In genomic region chr16:31025344-31025743, GRCh38 we compare ENCODE assay signal across 15 cellular contexts. TPM values are rescaled to one million over a fixed set of nuclear protein-coding genes. Genes with fewer than 3 reads are reported as not detected.
DNase-seq lines count a peak whose midpoint lies in the region; ATAC-seq and TF ChIP-seq lines count a peak whose summit lies in the region.
"Had no signal": no experiment of that assay in that cellular context is flagged by ENCODE, and none has a peak within 500 bp of the region (broad histone marks: within the 10 kb centered on the region; RNA-seq: fewer than 3 reads in every experiment).

No MANE protein-coding gene starts in this region.

- no peak for TF ChIP-seq CTCF in Panc1 (IDR thresholded peaks at IDR 0.05)
- TF ChIP-seq CTCF in right lobe of liver (IDR thresholded peaks at IDR 0.05): no peak
- TF ChIP-seq CTCF in WERI-Rb-1 (IDR thresholded peaks at IDR 0.05; ENCODE audit: low read depth, low read length): no peak

- H3K27me3 ChIP-seq in Panc1 (ENCODE audit: control insufficient read depth, insufficient read depth, low read length): no peaks in the 10 kb centered on the region
- no peaks in the 10 kb centered on the region for H3K27me3 ChIP-seq in right lobe of liver
- H3K27me3 ChIP-seq in WERI-Rb-1 (ENCODE audit: insufficient read depth, low read depth, severe bottlenecking): no peaks in the 10 kb centered on the region
- H3K27me3 ChIP-seq: SJCRH30 had no signal

- intact Hi-C loops in activated CD4-positive, alpha-beta T cell treated with anti-CD3 and anti-CD28 coated beads, Interleukin-2, amount 10 ng/mL, durations not matched to agents 24 days and 14 days (cut with micrococcal nuclease): no loop called here
- intact Hi-C loops in Panc1 (cut with micrococcal nuclease; ENCODE audit: unreplicated experiment): no loop called here
- intact Hi-C loops in right lobe of liver (cut with DNase I): no loop called here

- no peaks in the 10 kb centered on the region for H3K27me3 Mint-ChIP-seq in activated CD4-positive, alpha-beta T cell treated with anti-CD3 and anti-CD28 coated beads, Interleukin-2, amount 10 ng/mL, durations not matched to agents 24 days and 14 days
- H3K27me3 Mint-ChIP-seq in stimulated activated memory B cell treated with anti-CD40 and anti-IgM and Interleukin-4, amounts not matched to agents 10 μg/mL and 1 μg/mL and 100 μg/mL, for 72 hours: no peaks in the 10 kb centered on the region
- H3K27me3 Mint-ChIP-seq: CD4-positive, CD25-positive, alpha-beta regulatory T cell had no signal

- peaks cover 10% of the 10 kb centered on the region for H3K4me1 Mint-ChIP-seq in activated CD4-positive, alpha-beta T cell treated with anti-CD3 and anti-CD28 coated beads, Interleukin-2, amount 10 ng/mL, durations not matched to agents 24 days and 14 days
- H3K4me1 Mint-ChIP-seq in stimulated activated memory B cell treated with anti-CD40 and anti-IgM and Interleukin-4, amounts not matched to agents 10 μg/mL and 1 μg/mL and 100 μg/mL, for 72 hours: no peaks in the 10 kb centered on the region
- H3K4me1 Mint-ChIP-seq: CD4-positive, CD25-positive, alpha-beta regulatory T cell had no signal

- in situ Hi-C loops in Panc1 (cut with HindIII; ENCODE audit: low pct_unique_long_range_greater_than_20kb, low sequenced_read_pairs): no loop called here

- BruUV-seq in Panc1 (replicated peaks; lab: Mats Ljungman, UMichigan): no TSS peak

- H3K36me3 Mint-ChIP-seq in activated CD4-positive, alpha-beta T cell treated with anti-CD3 and anti-CD28 coated beads, Interleukin-2, amount 10 ng/mL, durations not matched to agents 24 days and 14 days (ENCODE audit: low read depth): no peaks in the 10 kb centered on the region
- no peaks in the 10 kb centered on the region for H3K36me3 Mint-ChIP-seq in stimulated activated memory B cell treated with anti-CD40 and anti-IgM and Interleukin-4, amounts not matched to agents 10 μg/mL and 1 μg/mL and 100 μg/mL, for 72 hours
- H3K36me3 Mint-ChIP-seq: CD4-positive, CD25-positive, alpha-beta regulatory T cell had no signal

- DNase-seq in activated CD4-positive, alpha-beta T cell treated with anti-CD3 and anti-CD28 coated beads, Interleukin-2, amount 10 ng/mL, durations not matched to agents 24 days and 14 days: no peak
- DNase-seq in activated CD4-positive, alpha-beta T cell treated with anti-CD3 and anti-CD28 coated beads, Interleukin-2, amount 50 U/mL, for 4 hours: no peak
- no peak for DNase-seq in Panc1 (ENCODE audit: low read depth, low spot score)
- no peak for DNase-seq in right lobe of liver
- DNase-seq in WERI-Rb-1: no peak
- DNase-seq in activated T-cell treated with anti-CD3 and anti-CD28 coated beads, Interleukin-2, amount 50 U/mL, for 1 hour: no peak
- no peak for DNase-seq in NCI-H748 treated with DMSO at 0.1 percent for 48 hours (lab: John Stamatoyannopoulos, UW)
- DNase-seq: CD4-positive, CD25-positive, alpha-beta regulatory T cell; NCI-H1105; NCI-H1694 treated with DMSO at 0.1 percent for 48 hours; NCI-H446 treated with DMSO at 0.1 percent for 48 hours; NCI-H774 had no signal

- H3K4me3 ChIP-seq in Panc1 (ENCODE audit: low read depth in 2 of 2, low read length in 2 of 2) (no peak overlapping the region), right lobe of liver (no peak overlapping the region), WERI-Rb-1 (ENCODE audit: low read depth, low read length) (no peak overlapping the region)
- H3K4me3 ChIP-seq: GM12878, SJCRH30 had no signal

- TF ChIP-seq POLR2A in right lobe of liver (IDR thresholded peaks at IDR 0.05): no peak

- no peak overlapping the region for H3K4me3 Mint-ChIP-seq in activated CD4-positive, alpha-beta T cell treated with anti-CD3 and anti-CD28 coated beads, Interleukin-2, amount 10 ng/mL, durations not matched to agents 24 days and 14 days
- no peak overlapping the region for H3K4me3 Mint-ChIP-seq in stimulated activated memory B cell treated with anti-CD40 and anti-IgM and Interleukin-4, amounts not matched to agents 10 μg/mL and 1 μg/mL and 100 μg/mL, for 72 hours

- 59% methylated on average over 4 of the region's 5 CpGs for WGBS in right lobe of liver (ENCODE audit: insufficient coverage, low coverage, low lambda C conversion rate, missing lambda C conversion rate)

- H3K9me3 ChIP-seq in Panc1 (ENCODE audit: control insufficient read depth, insufficient read depth, low read depth, low read length): no peaks in the 10 kb centered on the region
- H3K9me3 ChIP-seq in right lobe of liver: no peaks in the 10 kb centered on the region
- H3K9me3 ChIP-seq in WERI-Rb-1 (ENCODE audit: severe bottlenecking): no peaks in the 10 kb centered on the region
- H3K9me3 ChIP-seq: SJCRH30 had no signal

- H3K9me3 Mint-ChIP-seq in activated CD4-positive, alpha-beta T cell treated with anti-CD3 and anti-CD28 coated beads, Interleukin-2, amount 10 ng/mL, durations not matched to agents 24 days and 14 days: no peaks in the 10 kb centered on the region
- no peaks in the 10 kb centered on the region for H3K9me3 Mint-ChIP-seq in stimulated activated memory B cell treated with anti-CD40 and anti-IgM and Interleukin-4, amounts not matched to agents 10 μg/mL and 1 μg/mL and 100 μg/mL, for 72 hours
- H3K9me3 Mint-ChIP-seq: CD4-positive, CD25-positive, alpha-beta regulatory T cell had no signal

- H3K4me1 ChIP-seq in Panc1 (ENCODE audit: control insufficient read depth, insufficient read depth, low read length): no peaks in the 10 kb centered on the region
- H3K4me1 ChIP-seq in right lobe of liver: no peaks in the 10 kb centered on the region

- H3K27ac ChIP-seq in Panc1 (ENCODE audit: low read length): no peak overlapping the region
- no peak overlapping the region for H3K27ac ChIP-seq in right lobe of liver
- no peak overlapping the region for H3K27ac ChIP-seq in WERI-Rb-1
- H3K27ac ChIP-seq: SJCRH30 had no signal

- POLR2A ChIA-PET in Panc1 (lab: Charles Lee): no interaction called here

- ATAC-seq in Panc1 (0 out of 2 replicates have a peak, but pooled peaks have one; percentile 11), right lobe of liver (peak in 3 of 4 donors; percentile 29 to 61 (median 48))
- ATAC-seq in stimulated activated memory B cell treated with anti-CD40 and anti-IgM and Interleukin-4, amounts not matched to agents 10 μg/mL and 1 μg/mL and 100 μg/mL, for 72 hours: no peak

- H3K27ac Mint-ChIP-seq in activated CD4-positive, alpha-beta T cell treated with anti-CD3 and anti-CD28 coated beads, Interleukin-2, amount 10 ng/mL, durations not matched to agents 24 days and 14 days: peak overlapping the region; percentile 22
- H3K27ac Mint-ChIP-seq in stimulated activated memory B cell treated with anti-CD40 and anti-IgM and Interleukin-4, amounts not matched to agents 10 μg/mL and 1 μg/mL and 100 μg/mL, for 72 hours: peak overlapping the region; percentile 30

- H3K36me3 ChIP-seq in Panc1 (ENCODE audit: control insufficient read depth, insufficient read depth, low read length) (no peaks in the 10 kb centered on the region), right lobe of liver (no peaks in the 10 kb centered on the region), WERI-Rb-1 (no peaks in the 10 kb centered on the region)
- H3K36me3 ChIP-seq: SJCRH30 had no signal

- CTCF ChIA-PET in Panc1 (lab: Charles Lee): interaction anchor here (0.6 kb wide), 1 partner anchor 219 kb away, joined by 3 read pairs; no protein-coding TSS in a partner anchor

RNA-seq across cellular contexts. Expression of gene STX4, which starts 8.0 kb away (rescaled TPM):
- 49.1 and 54.8 TPM in 2 replicates for total RNA-seq in activated CD4-positive, alpha-beta T cell treated with anti-CD3 and anti-CD28 coated beads, Interleukin-2, amount 10 ng/mL, durations not matched to agents 24 days and 14 days
- total RNA-seq in Panc1 (2021; ENCODE audit: unreplicated experiment) (65.2 TPM), right lobe of liver (10 to 100 TPM; 18.8 to 52.8 (median 23.6) TPM)
- polyA plus RNA-seq in Panc1 (2012; ENCODE audit: insufficient read length): 109 TPM

RNA-seq across cellular contexts. Expression of gene STX1B, which starts 14.9 kb away (rescaled TPM):
- 0.75 and 0.78 TPM in 2 replicates for total RNA-seq in activated CD4-positive, alpha-beta T cell treated with anti-CD3 and anti-CD28 coated beads, Interleukin-2, amount 10 ng/mL, durations not matched to agents 24 days and 14 days
- total RNA-seq in Panc1 (2021; ENCODE audit: unreplicated experiment): 3.7 TPM
- polyA plus RNA-seq in Panc1 (2012; ENCODE audit: insufficient read length): 1.8 TPM
- 1 to 10 TPM in 4 of 6 experiments, under 1 TPM in 2; 0.61 to 4.5 (median 2.6) TPM for total RNA-seq in right lobe of liver
- polyA plus RNA-seq: CD4-positive, CD25-positive, alpha-beta regulatory T cell had no signal

RNA-seq across cellular contexts. Expression of gene HSD3B7, which starts 40.3 kb away (rescaled TPM):
- total RNA-seq in activated CD4-positive, alpha-beta T cell treated with anti-CD3 and anti-CD28 coated beads, Interleukin-2, amount 10 ng/mL, durations not matched to agents 24 days and 14 days: 2.9 and 3.2 TPM in 2 replicates
- 5.4 TPM for total RNA-seq in Panc1 (2021; ENCODE audit: unreplicated experiment)
- 8.5 TPM for polyA plus RNA-seq in Panc1 (2012; ENCODE audit: insufficient read length)
- 100 to 1,000 TPM in 3 of 6 experiments, 10 to 100 TPM in 3; 54.6 to 219 (median 86.9) TPM for total RNA-seq in right lobe of liver
- total RNA-seq: CD4-positive, CD25-positive, alpha-beta regulatory T cell had no signal

RNA-seq across cellular contexts. Expression of gene ZNF668, which starts 48.7 kb away (rescaled TPM):
- 15.6 and 15.9 TPM in 2 replicates for total RNA-seq in activated CD4-positive, alpha-beta T cell treated with anti-CD3 and anti-CD28 coated beads, Interleukin-2, amount 10 ng/mL, durations not matched to agents 24 days and 14 days
- total RNA-seq in Panc1 (2021; ENCODE audit: unreplicated experiment) (21.5 TPM), right lobe of liver (1 to 10 TPM; 2.0 to 4.6 (median 3.5) TPM)
- 26.7 TPM for polyA plus RNA-seq in Panc1 (2012; ENCODE audit: insufficient read length)

RNA-seq across cellular contexts. Expression of gene ZNF646, which starts 48.9 kb away (rescaled TPM):
- 21.1 and 23.3 TPM in 2 replicates for total RNA-seq in activated CD4-positive, alpha-beta T cell treated with anti-CD3 and anti-CD28 coated beads, Interleukin-2, amount 10 ng/mL, durations not matched to agents 24 days and 14 days
- total RNA-seq in Panc1 (2021; ENCODE audit: unreplicated experiment) (26.8 TPM), right lobe of liver (1 to 10 TPM; 4.2 to 5.0 (median 4.5) TPM)
- polyA plus RNA-seq in Panc1 (2012; ENCODE audit: insufficient read length): 16.4 TPM
